Comparison of ENCODE assay signal across 1 cellular context in the genomic region with DNA sequence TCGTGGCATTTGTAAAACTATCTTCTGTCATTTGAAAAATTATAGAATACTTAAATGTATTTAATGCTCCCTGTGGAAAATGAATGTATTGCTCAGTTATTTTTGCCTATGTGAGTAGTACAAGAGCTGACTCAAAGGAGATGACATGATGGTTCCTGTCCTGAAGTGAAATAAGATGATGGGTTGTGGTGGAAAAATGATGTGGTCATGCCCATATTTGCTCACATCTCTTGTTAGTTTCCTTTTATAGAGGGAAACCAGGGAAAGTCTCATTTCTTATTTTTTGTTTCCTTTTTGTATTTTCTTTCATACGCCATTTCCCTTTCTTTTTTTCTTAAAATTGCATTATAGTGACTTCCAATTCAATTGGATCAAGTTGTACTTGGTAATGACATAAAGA.
TF ChIP-seq lines count a peak whose summit lies in the region.

No MANE protein-coding gene starts in this region.

TF ChIP-seq in IMR-90, 13 proteins besides CTCF, POLR2A, EP300 and RAD21 (continued from another document):
- TF ChIP-seq BHLHE40 (IDR thresholded peaks at IDR 0.05; ENCODE audit: low read depth, low read length) (no peak), RFX5 (IDR thresholded peaks at IDR 0.05; ENCODE audit: low read depth, low read length) (no peak), MXI1 (IDR thresholded peaks at IDR 0.05; ENCODE audit: borderline replicate concordance, low read depth, low read length) (no peak), MAZ (IDR thresholded peaks at IDR 0.05; ENCODE audit: borderline replicate concordance, low read depth, low read length) (no peak), FOS (IDR thresholded peaks at IDR 0.05; ENCODE audit: low read depth, low read length) (no peak)
TF ChIP-seq in IMR-90: peak in this region for 0.
